ENCODE assay signal across 12 cellular contexts in genomic region chr3:8506611-8507061, GRCh38. TPM values are rescaled to one million over a fixed set of nuclear protein-coding genes. Genes with fewer than 3 reads are reported as not detected.
A peak's percentile ranks its signal among the peaks of the same experiment; 100 is the strongest.
DNase-seq lines count a peak whose midpoint lies in the region; ATAC-seq and TF ChIP-seq lines count a peak whose summit lies in the region.
"Had no signal": no experiment of that assay in that cellular context is flagged by ENCODE, and none has a peak within 500 bp of the region (broad histone marks: within the 10 kb centered on the region; RNA-seq: fewer than 3 reads in every experiment).

No MANE protein-coding gene starts in this region.

- H3K9me3 ChIP-seq in breast epithelium (no peaks in the 10 kb centered on the region), left lung (no peaks in the 10 kb centered on the region), upper lobe of right lung (no peaks in the 10 kb centered on the region), sigmoid colon (no peaks in the 10 kb centered on the region)
- H3K9me3 ChIP-seq: neutrophil had no signal

- TF ChIP-seq CTCF in breast epithelium (IDR thresholded peaks at IDR 0.05) = no peak
- TF ChIP-seq CTCF in left lung (IDR thresholded peaks at IDR 0.05) = no peak
- TF ChIP-seq CTCF in upper lobe of right lung (IDR thresholded peaks at IDR 0.05) = no peak
- no peak for TF ChIP-seq CTCF in sigmoid colon (IDR thresholded peaks at IDR 0.05)

- intact Hi-C loops in breast epithelium (cut with DNase I; ENCODE audit: low total_unique reads) (no loop called here), left lung (cut with DNase I) (no loop called here), upper lobe of right lung (cut with DNase I) (no loop called here), sigmoid colon (cut with DNase I) (no loop called here)

- no peak for TF ChIP-seq EP300 in sigmoid colon (IDR thresholded peaks at IDR 0.05)

- ATAC-seq in left lung = peak; percentile 47
- ATAC-seq in upper lobe of right lung = no peak
- ATAC-seq: activated T-cell treated with anti-CD3 and anti-CD28 coated beads, Interleukin-2, amount 50 U/mL, for 72 hours had no signal

- no peak for TF ChIP-seq POLR2A in breast epithelium (IDR thresholded peaks at IDR 0.05)
- TF ChIP-seq POLR2A in sigmoid colon (IDR thresholded peaks at IDR 0.05) = no peak

- H3K4me3 ChIP-seq in breast epithelium (no peak overlapping the region), left lung (no peak overlapping the region), upper lobe of right lung (peak overlapping the region; percentile 57), sigmoid colon (no peak overlapping the region)
- H3K4me3 ChIP-seq: SK-N-MC had no signal

- H3K27ac ChIP-seq in breast epithelium (peak overlapping the region; percentile 67 to 88), left lung (peak overlapping the region; percentile 41 to 46), upper lobe of right lung (peak overlapping the region; percentile 80), sigmoid colon (peak overlapping the region in 1 of 4 donors; percentile 51)
- H3K27ac ChIP-seq: neutrophil, SK-N-MC had no signal

- H3K4me1 ChIP-seq in breast epithelium (peaks cover 0 to 12% of the 10 kb centered on the region in 2 donors), left lung (peaks cover 22 to 27% of the 10 kb centered on the region in 2 donors), upper lobe of right lung (peaks cover 42% of the 10 kb centered on the region), sigmoid colon (peaks cover 0 to 23% (median 17%) of the 10 kb centered on the region in 4 donors)

- DNase-seq in LHCN-M2 (ENCODE audit: low read depth) = peak; percentile 74
- no peak for DNase-seq in breast epithelium (ENCODE audit: low spot score in 2 of 2)
- no peak for DNase-seq in left lung
- DNase-seq in upper lobe of right lung = no peak
- no peak for DNase-seq in sigmoid colon
- DNase-seq in DMS114 treated with DMSO at 0.1 percent for 48 hours (lab: John Stamatoyannopoulos, UW; ENCODE audit: unreplicated experiment) = no peak
- no peak for DNase-seq in anterior cingulate cortex (lab: John Stamatoyannopoulos, UW)
- DNase-seq: activated T-cell treated with anti-CD3 and anti-CD28 coated beads, Interleukin-2, amount 50 U/mL, for 72 hours; DMS153; NCI-H524 treated with DMSO at 0.1 percent for 48 hours had no signal

- 51 to 62% methylated on average over 5 of the region's 5 CpGs for WGBS in sigmoid colon, 2 donors

- H3K36me3 ChIP-seq in breast epithelium = no peaks in the 10 kb centered on the region
- H3K36me3 ChIP-seq in left lung = no peaks in the 10 kb centered on the region
- H3K36me3 ChIP-seq in upper lobe of right lung = peaks cover 29% of the 10 kb centered on the region
- no peaks in the 10 kb centered on the region for H3K36me3 ChIP-seq in sigmoid colon
- H3K36me3 ChIP-seq: neutrophil had no signal

- no peaks in the 10 kb centered on the region for H3K27me3 ChIP-seq in breast epithelium
- peaks cover 0 to 3% of the 10 kb centered on the region in 2 donors for H3K27me3 ChIP-seq in left lung
- no peaks in the 10 kb centered on the region for H3K27me3 ChIP-seq in upper lobe of right lung
- H3K27me3 ChIP-seq in sigmoid colon = no peaks in the 10 kb centered on the region

RNA-seq across cellular contexts. Expression of gene LMCD1, which starts 5.0 kb away (rescaled TPM):
- total RNA-seq in LHCN-M2 (2014; rRNA removed) = 30.3 and 31.2 TPM in 2 replicates
- polyA plus RNA-seq in LHCN-M2 (2012) = 160 TPM
- total RNA-seq in breast epithelium = 100 to 1,000 TPM in 2 of 3 donors, 10 to 100 TPM in 1; 53.0 to 228 (median 105) TPM
- 10 to 100 TPM; 69.6 to 84.8 TPM for total RNA-seq in left lung
- 174 TPM for total RNA-seq in upper lobe of right lung
- 10 to 100 TPM in 3 of 4 donors, 1 to 10 TPM in 1; 9.7 to 49.3 (median 19.5) TPM for total RNA-seq in sigmoid colon
- 10 to 100 TPM in 2 of 3 donors, 1 to 10 TPM in 1; 6.5 to 16.2 (median 11.4) TPM for polyA plus RNA-seq in sigmoid colon
